In genomic region chr3:72159487-72159886, GRCh38 we compare ENCODE assay signal across 21 cellular contexts.
A peak's percentile ranks its signal among the peaks of the same experiment; 100 is the strongest.
DNase-seq lines count a peak whose midpoint lies in the region; ATAC-seq, FAIRE-seq and TF ChIP-seq lines count a peak whose summit lies in the region.
"Had no signal": no experiment of that assay in that cellular context is flagged by ENCODE, and none has a peak within 500 bp of the region (broad histone marks: within the 10 kb centered on the region; RNA-seq: fewer than 3 reads in every experiment).

No MANE protein-coding gene starts in this region.

- no peak for TF ChIP-seq RAD21 in K562 (CRISPR knock-in tag; conservative IDR thresholded peaks at IDR 0.05 in 1 of 2, IDR thresholded peaks at IDR 0.05 in 1 of 2)

- H3K36me3 ChIP-seq in DOHH2 (ENCODE audit: control insufficient read depth, low read length) (peaks cover 40% of the 10 kb centered on the region), K562 (ENCODE audit: control insufficient read depth, insufficient read depth, low read length) (no peaks in the 10 kb centered on the region), Karpas-422 (ENCODE audit: insufficient read depth, low read length) (no peaks in the 10 kb centered on the region)
- H3K36me3 ChIP-seq: BE2C, BLaER1 had no signal

- H3K4me2 ChIP-seq in DOHH2 (ENCODE audit: low read length) (peak overlapping the region; percentile 99), K562 (ENCODE audit: insufficient read depth, low read length) (no peak overlapping the region), Karpas-422 (ENCODE audit: low read depth, low read length, poor library complexity, severe bottlenecking) (no peak overlapping the region)
- H3K4me2 ChIP-seq: A549, BLaER1 had no signal

- no peak for ATAC-seq in K562
- ATAC-seq: A549, GM12878 had no signal

- DNase-seq in GM12892 (ENCODE audit: insufficient read length): no peak
- no peak for DNase-seq in K562 (ENCODE audit: extremely low read depth in 1 of 4, low spot score in 3 of 4)
- no peak for DNase-seq in AG08396 (ENCODE audit: low spot score)
- DNase-seq in DMS153 treated with DMSO at 0.1 percent for 48 hours (lab: John Stamatoyannopoulos, UW; ENCODE audit: unreplicated experiment): no peak
- DNase-seq in Karpas-422: no peak
- DNase-seq: BE2C; C1 segment of cervical spinal cord; CD4-positive, alpha-beta memory T cell; CD4-positive, CD25-positive, alpha-beta regulatory T cell; CD8-positive, alpha-beta memory T cell; COR-L47; DMS 273 treated with DMSO at 0.1 percent for 48 hours; DMS153; EL; GDM1 had no signal

- H4K20me1 ChIP-seq in DOHH2 (ENCODE audit: control insufficient read depth, insufficient read depth, low read depth, low read length) (no peaks in the 10 kb centered on the region), K562 (replicated peaks; ENCODE audit: control insufficient read depth, insufficient read depth, low read length) (no peaks in the 10 kb centered on the region), Karpas-422 (ENCODE audit: insufficient read depth, low read depth, low read length) (no peaks in the 10 kb centered on the region)

- H3K9me3 ChIP-seq in DOHH2 (ENCODE audit: control insufficient read depth, insufficient read depth, low read length): no peaks in the 10 kb centered on the region
- H3K9me3 ChIP-seq in K562 (replicated peaks; ENCODE audit: control insufficient read depth, insufficient read depth, low read depth, low read length): no peaks in the 10 kb centered on the region; the same call in 1 of the 2 replicates
- no peaks in the 10 kb centered on the region for H3K9me3 ChIP-seq in Karpas-422 (ENCODE audit: low read length)
- H3K9me3 ChIP-seq: A549, BLaER1 had no signal

- no peaks in the 10 kb centered on the region for H3K9me1 ChIP-seq in K562 (ENCODE audit: control insufficient read depth, insufficient read depth, low read length)

- CTCF ChIA-PET in K562 (lab: Yijun Ruan, JAX; ENCODE audit: low intra/inter-chr PET ratio): no interaction called here

- no peak overlapping the region for H2AFZ ChIP-seq in K562 (ENCODE audit: low read depth, low read length)
- H2AFZ ChIP-seq in Karpas-422 (ENCODE audit: low read length): no peak overlapping the region

- POLR2A ChIA-PET in K562 (lab: Yijun Ruan, JAX): no interaction called here

- peak overlapping the region; percentile 100 for H3K27ac ChIP-seq in DOHH2 (ENCODE audit: low read depth, low read length)
- H3K27ac ChIP-seq in K562 (ENCODE audit: extremely low read depth, low read depth, low read length): no peak overlapping the region
- no peak overlapping the region for H3K27ac ChIP-seq in Karpas-422 (ENCODE audit: low read length)
- H3K27ac ChIP-seq: 22Rv1, A549, BLaER1 had no signal

- H3K9ac ChIP-seq in K562 (ENCODE audit: insufficient read depth in 1 of 2, low read depth in 2 of 2, low read length in 2 of 2) (no peak overlapping the region), Karpas-422 (ENCODE audit: low read length) (no peak overlapping the region)
- H3K9ac ChIP-seq: BLaER1 had no signal

- in situ Hi-C loops in K562 (cut with MboI): no loop called here

- no TSS peak for BruUV-seq in K562 (replicated peaks; lab: Mats Ljungman, UMichigan)

- 54% methylated on average over 2 of the region's 2 CpGs for WGBS in K562 (ENCODE audit: insufficient coverage, low coverage, missing lambda C conversion rate)

- peaks cover 42% of the 10 kb centered on the region for H3K79me2 ChIP-seq in DOHH2 (ENCODE audit: control insufficient read depth, low read length)
- no peaks in the 10 kb centered on the region for H3K79me2 ChIP-seq in K562 (ENCODE audit: control insufficient read depth, insufficient read depth, low read length)
- H3K79me2 ChIP-seq in Karpas-422 (ENCODE audit: low read length): no peaks in the 10 kb centered on the region

- intact Hi-C loops in K562 (cut with micrococcal nuclease): no loop called here

- no peaks in the 10 kb centered on the region for H3K27me3 ChIP-seq in DOHH2 (ENCODE audit: control insufficient read depth, low read length)
- no peaks in the 10 kb centered on the region for H3K27me3 ChIP-seq in K562 (ENCODE audit: control insufficient read depth in 2 of 2, insufficient read depth in 2 of 2, low read length in 2 of 2)
- no peaks in the 10 kb centered on the region for H3K27me3 ChIP-seq in Karpas-422 (ENCODE audit: low read length)
- H3K27me3 ChIP-seq: BE2C, BLaER1 had no signal

- H3F3A ChIP-seq in DOHH2 (ENCODE audit: control insufficient read depth, insufficient read depth): peaks cover 49% of the 10 kb centered on the region

- H3K9me2 ChIP-seq in DOHH2 (replicated peaks; ENCODE audit: control insufficient read depth, low read length): no peaks in the 10 kb centered on the region
- H3K9me2 ChIP-seq in Karpas-422 (replicated peaks; ENCODE audit: insufficient read depth, low read length): no peaks in the 10 kb centered on the region

- H3K4me3 ChIP-seq in DOHH2 (ENCODE audit: low read length) (peak overlapping the region; percentile 88), K562 (no peak overlapping the region), Karpas-422 (ENCODE audit: low read length) (no peak overlapping the region)
- H3K4me3 ChIP-seq: A549, BLaER1, GM12878 had no signal

- TF ChIP-seq POLR2A in GM12892 (IDR thresholded peaks at IDR 0.05; ENCODE audit: low read depth, low read length) (no peak), K562 (conservative IDR thresholded peaks at IDR 0.05) (no peak)

- TF ChIP-seq EP300 in K562 (IDR thresholded peaks at IDR 0.05; ENCODE audit: low read length): no peak

- TF ChIP-seq CTCF in DOHH2 (IDR thresholded peaks at IDR 0.05; ENCODE audit: low read depth, low read length, poor library complexity, severe bottlenecking): no peak
- TF ChIP-seq CTCF in K562 (IDR thresholded peaks at IDR 0.05 in 2 of 3, conservative IDR thresholded peaks at IDR 0.05 in 1 of 3; ENCODE audit: insufficient read depth in 2 of 3, low read depth in 1 of 3, low read length in 3 of 3): no peak

- H3K4me1 ChIP-seq in DOHH2 (ENCODE audit: control insufficient read depth, low read length) (peaks cover 72% of the 10 kb centered on the region), K562 (replicated peaks in 1 of 2; ENCODE audit: control insufficient read depth in 2 of 2, insufficient read depth in 2 of 2, low read length in 2 of 2) (peaks cover 21 to 54% of the 10 kb centered on the region in 2 experiments; a peak in 4 of 5 replicates), Karpas-422 (ENCODE audit: low read length) (peaks cover 46% of the 10 kb centered on the region)

- FAIRE-seq in GM12892 (lab: Jason Lieb, UNC): peak; percentile 21
- FAIRE-seq in K562 (lab: Jason Lieb, UNC): no peak
- FAIRE-seq: A549, GM12878, GM18507 had no signal

TF ChIP-seq in K562, 482 proteins besides CTCF, POLR2A, EP300 and RAD21 (continues in another document):
- TF ChIP-seq KLF16 (IDR thresholded peaks at IDR 0.05): no peak
- no peak for TF ChIP-seq ETV6 (IDR thresholded peaks at IDR 0.05; ENCODE audit: borderline replicate concordance in 1 of 2, low read depth in 2 of 2, low read length in 1 of 2)
- no peak for TF ChIP-seq ETV6 (CRISPR knock-in tag; IDR thresholded peaks at IDR 0.05; ENCODE audit: borderline replicate concordance)
- TF ChIP-seq ZNF695 (CRISPR knock-in tag; IDR thresholded peaks at IDR 0.05): no peak
- peak; percentile 94 for TF ChIP-seq RBM25 (IDR thresholded peaks at IDR 0.05; ENCODE audit: low read depth, low read length, severe bottlenecking)
- TF ChIP-seq, protein P1, sequence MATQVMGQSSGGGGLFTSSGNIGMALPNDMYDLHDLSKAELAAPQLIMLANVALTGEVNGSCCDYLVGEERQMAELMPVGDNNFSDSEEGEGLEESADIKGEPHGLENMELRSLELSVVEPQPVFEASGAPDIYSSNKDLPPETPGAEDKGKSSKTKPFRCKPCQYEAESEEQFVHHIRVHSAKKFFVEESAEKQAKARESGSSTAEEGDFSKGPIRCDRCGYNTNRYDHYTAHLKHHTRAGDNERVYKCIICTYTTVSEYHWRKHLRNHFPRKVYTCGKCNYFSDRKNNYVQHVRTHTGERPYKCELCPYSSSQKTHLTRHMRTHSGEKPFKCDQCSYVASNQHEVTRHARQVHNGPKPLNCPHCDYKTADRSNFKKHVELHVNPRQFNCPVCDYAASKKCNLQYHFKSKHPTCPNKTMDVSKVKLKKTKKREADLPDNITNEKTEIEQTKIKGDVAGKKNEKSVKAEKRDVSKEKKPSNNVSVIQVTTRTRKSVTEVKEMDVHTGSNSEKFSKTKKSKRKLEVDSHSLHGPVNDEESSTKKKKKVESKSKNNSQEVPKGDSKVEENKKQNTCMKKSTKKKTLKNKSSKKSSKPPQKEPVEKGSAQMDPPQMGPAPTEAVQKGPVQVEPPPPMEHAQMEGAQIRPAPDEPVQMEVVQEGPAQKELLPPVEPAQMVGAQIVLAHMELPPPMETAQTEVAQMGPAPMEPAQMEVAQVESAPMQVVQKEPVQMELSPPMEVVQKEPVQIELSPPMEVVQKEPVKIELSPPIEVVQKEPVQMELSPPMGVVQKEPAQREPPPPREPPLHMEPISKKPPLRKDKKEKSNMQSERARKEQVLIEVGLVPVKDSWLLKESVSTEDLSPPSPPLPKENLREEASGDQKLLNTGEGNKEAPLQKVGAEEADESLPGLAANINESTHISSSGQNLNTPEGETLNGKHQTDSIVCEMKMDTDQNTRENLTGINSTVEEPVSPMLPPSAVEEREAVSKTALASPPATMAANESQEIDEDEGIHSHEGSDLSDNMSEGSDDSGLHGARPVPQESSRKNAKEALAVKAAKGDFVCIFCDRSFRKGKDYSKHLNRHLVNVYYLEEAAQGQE (CRISPR knock-in tag; IDR thresholded peaks at IDR 0.05; ENCODE audit: low read depth): no peak
- TF ChIP-seq ZNF217 (CRISPR knock-in tag; IDR thresholded peaks at IDR 0.05): no peak
- TF ChIP-seq ZFPM2 (CRISPR knock-in tag; IDR thresholded peaks at IDR 0.05): no peak
- TF ChIP-seq EP400 (IDR thresholded peaks at IDR 0.05): no peak
- TF ChIP-seq BCOR (IDR thresholded peaks at IDR 0.05): peak; percentile 40; the same call in 1 of the 2 replicates
- TF ChIP-seq SMARCA5 (IDR thresholded peaks at IDR 0.05): peak; percentile 37; the same call in 1 of the 2 replicates
